In genomic region chr13:46389457-46389856, GRCh38 we compare ENCODE assay signal across 14 cellular contexts. TPM values are rescaled to one million over a fixed set of nuclear protein-coding genes. Genes with fewer than 3 reads are reported as not detected.
DNase-seq lines count a peak whose midpoint lies in the region; ATAC-seq, FAIRE-seq and TF ChIP-seq lines count a peak whose summit lies in the region.
"Had no signal": no experiment of that assay in that cellular context is flagged by ENCODE, and none has a peak within 500 bp of the region (broad histone marks: within the 10 kb centered on the region; RNA-seq: fewer than 3 reads in every experiment).

No MANE protein-coding gene starts in this region.

- no peaks in the 10 kb centered on the region for H4K20me1 ChIP-seq in DND-41 (ENCODE audit: insufficient read depth, low read length)
- H4K20me1 ChIP-seq in OCI-LY3 (ENCODE audit: insufficient read depth, low read length) = no peaks in the 10 kb centered on the region
- no peaks in the 10 kb centered on the region for H4K20me1 ChIP-seq in keratinocyte (ENCODE audit: control insufficient read depth, extremely low read depth, insufficient read depth, low read length)

- DNase-seq in DND-41 = no peak
- DNase-seq in keratinocyte (ENCODE audit: low read depth, low spot score) = no peak
- no peak for DNase-seq in activated naive CD4-positive, alpha-beta T cell treated with Interleukin-2 at 50 U/mL for 16 hours
- DNase-seq in head of caudate nucleus = no peak
- DNase-seq in glomerular visceral epithelial cell (ENCODE audit: extremely low spot score) = no peak
- DNase-seq: DMS53; effector CD8-positive, alpha-beta T cell had no signal

- H3K27ac ChIP-seq in DND-41 (ENCODE audit: low read length) = peak overlapping the region; percentile 76
- H3K27ac ChIP-seq in OCI-LY3 (ENCODE audit: low read length) = peak overlapping the region; percentile 93
- H3K27ac ChIP-seq in keratinocyte (ENCODE audit: control insufficient read depth, insufficient read depth, low read length) = no peak overlapping the region
- H3K27ac ChIP-seq in skin epidermis = peak overlapping the region in 16 of 21 experiments; percentile 21 to 80 (median 51)
- H3K27ac ChIP-seq: parathyroid adenoma, SJSA1 had no signal

- TF ChIP-seq CTCF in DND-41 (IDR thresholded peaks at IDR 0.05; ENCODE audit: borderline replicate concordance, extremely low read depth, low read length, poor library complexity, severe bottlenecking) (no peak), OCI-LY3 (IDR thresholded peaks at IDR 0.05; ENCODE audit: low read depth, low read length) (no peak), keratinocyte (optimal IDR thresholded peaks at IDR 0.05 in 1 of 3, IDR thresholded peaks at IDR 0.05 in 1 of 3, conservative IDR thresholded peaks at IDR 0.05 in 1 of 3; ENCODE audit: extremely low read depth in 1 of 3, insufficient read depth in 2 of 3, low read length in 3 of 3) (no peak)

- H3K9me1 ChIP-seq in keratinocyte (ENCODE audit: control insufficient read depth, extremely low read depth, insufficient read depth, low read length) = no peaks in the 10 kb centered on the region

- H3K9ac ChIP-seq in DND-41 (ENCODE audit: low read depth, low read length) = peak overlapping the region; percentile 24
- H3K9ac ChIP-seq in OCI-LY3 (ENCODE audit: low read length) = peak overlapping the region; percentile 96
- H3K9ac ChIP-seq in keratinocyte (ENCODE audit: control insufficient read depth, extremely low read depth, insufficient read depth, low read length) = no peak overlapping the region
- H3K9ac ChIP-seq: parathyroid adenoma had no signal

- H2AFZ ChIP-seq in DND-41 (ENCODE audit: low read depth, low read length) (0 out of 2 replicates have a peak overlapping the region, but pooled peaks have one; percentile 52), OCI-LY3 (ENCODE audit: low read depth, low read length) (no peak overlapping the region), keratinocyte (ENCODE audit: control insufficient read depth, low read length) (no peak overlapping the region)
- H2AFZ ChIP-seq: parathyroid adenoma had no signal

- dilution Hi-C loops in keratinocyte (cut with MboI; ENCODE audit: extremely low pct_ligation_motif_present, low sequenced_read_pairs) = no loop called here

- FAIRE-seq in keratinocyte (lab: Jason Lieb, UNC) = peak; percentile 13
- FAIRE-seq: HTR-8/SVneo had no signal

- H3K9me3 ChIP-seq in DND-41 (ENCODE audit: insufficient read depth, low read length, severe bottlenecking) = no peaks in the 10 kb centered on the region
- 0 out of 2 replicates have a peak, but pooled peaks cover 3% of the 10 kb centered on the region for H3K9me3 ChIP-seq in OCI-LY3 (ENCODE audit: insufficient read depth, low read length)
- no peaks in the 10 kb centered on the region for H3K9me3 ChIP-seq in keratinocyte (ENCODE audit: control insufficient read depth, low read depth, low read length)
- H3K9me3 ChIP-seq: SJSA1 had no signal

- ATAC-seq in DND-41 (ENCODE audit: insufficient read depth, low read depth) = no peak
- no peak for ATAC-seq in GM18909 (IDR thresholded peaks at IDR 0.05; ENCODE audit: poor library complexity, unreplicated experiment)

- H3K4me3 ChIP-seq in DND-41 (ENCODE audit: low read depth in 1 of 2, low read length in 2 of 2) (peak overlapping the region in 1 of 2 experiments; percentile 13; a peak in 1 of 4 replicates), OCI-LY3 (ENCODE audit: low read length) (peak overlapping the region; percentile 82), keratinocyte (ENCODE audit: control insufficient read depth in 2 of 3, extremely low read depth in 1 of 3, insufficient read depth in 2 of 3, low read depth in 1 of 3, low read length in 3 of 3) (no peak overlapping the region), skin epidermis (no peak overlapping the region)
- H3K4me3 ChIP-seq: lung, SJSA1 had no signal

- H3K36me3 ChIP-seq in DND-41 (ENCODE audit: insufficient read depth, low read length) (no peaks in the 10 kb centered on the region), OCI-LY3 (replicated peaks; ENCODE audit: low read depth, low read length) (peaks cover 18% of the 10 kb centered on the region), keratinocyte (ENCODE audit: control insufficient read depth in 2 of 2, extremely low read depth in 1 of 2, insufficient read depth in 2 of 2, low read length in 2 of 2) (no peaks in the 10 kb centered on the region)
- H3K36me3 ChIP-seq: SJSA1 had no signal

- intact Hi-C loops in head of caudate nucleus (cut with DNase I) = no loop called here

- peak overlapping the region; percentile 48 for H3K4me2 ChIP-seq in DND-41 (ENCODE audit: insufficient read depth, low read length)
- peak overlapping the region; percentile 95 for H3K4me2 ChIP-seq in OCI-LY3 (ENCODE audit: low read length)
- no peak overlapping the region for H3K4me2 ChIP-seq in keratinocyte (ENCODE audit: control insufficient read depth, extremely low read depth, insufficient read depth, low read depth, low read length)

- H3K79me2 ChIP-seq in DND-41 (ENCODE audit: insufficient read depth, low read length) (peaks cover 28% of the 10 kb centered on the region), OCI-LY3 (ENCODE audit: low read length) (peaks cover 66% of the 10 kb centered on the region), keratinocyte (ENCODE audit: control insufficient read depth, insufficient read depth, low read length) (no peaks in the 10 kb centered on the region)
- H3K79me2 ChIP-seq: parathyroid adenoma had no signal

- H3K27me3 ChIP-seq in DND-41 (ENCODE audit: insufficient read depth, low read length, poor library complexity) (peaks cover 14% of the 10 kb centered on the region), OCI-LY3 (ENCODE audit: low read depth, low read length) (no peaks in the 10 kb centered on the region), keratinocyte (ENCODE audit: control insufficient read depth, extremely low read depth, insufficient read depth, low read length) (peaks cover 20% of the 10 kb centered on the region)

- H3K4me1 ChIP-seq in DND-41 (ENCODE audit: insufficient read depth, low read length) (peaks cover 98% of the 10 kb centered on the region), OCI-LY3 (ENCODE audit: low read length) (peaks cover 37% of the 10 kb centered on the region), keratinocyte (ENCODE audit: control insufficient read depth, extremely low read depth, insufficient read depth, low read length) (peaks cover 22% of the 10 kb centered on the region)
- H3K4me1 ChIP-seq: parathyroid adenoma had no signal

RNA-seq across cellular contexts. Expression of gene RUBCNL, which starts 2.4 kb away (rescaled TPM):
- 0.05 to 0.16 TPM (median 0.12 TPM) in 3 replicates for polyA plus RNA-seq in keratinocyte
- polyA plus RNA-seq in keratinocyte (2011; ENCODE audit: low read depth) = not detected
- 0.09 TPM in 1 of 2 replicates, not detected in the other for polyA plus RNA-seq in keratinocyte (2011; cell fraction: cytosol; rRNA removed)
- 0.12 and 0.31 TPM in 2 replicates for polyA plus RNA-seq in keratinocyte (2011; cell fraction: nucleus; rRNA removed)
- 0.08 TPM in 1 of 2 replicates, not detected in the other for polyA plus RNA-seq in keratinocyte (2012; ENCODE audit: low replicate concordance)
- 0.74 TPM in 1 of 3 replicates, not detected in the others for polyA minus RNA-seq in keratinocyte
- not detected for polyA minus RNA-seq in keratinocyte (2011; cell fraction: cytosol; rRNA and poly(A)+ RNA removed)
- polyA minus RNA-seq in keratinocyte (2011; cell fraction: nucleus; rRNA and poly(A)+ RNA removed) = 0.21 TPM in 1 of 2 replicates, not detected in the other
